26 cellular contexts compared by ENCODE assay signal in genomic region chr1:248918126-248918525, GRCh38. TPM values are rescaled to one million over a fixed set of nuclear protein-coding genes. Genes with fewer than 3 reads are reported as not detected.
DNase-seq lines count a peak whose midpoint lies in the region; ATAC-seq and TF ChIP-seq lines count a peak whose summit lies in the region.
"Had no signal": no experiment of that assay in that cellular context is flagged by ENCODE, and none has a peak within 500 bp of the region (broad histone marks: within the 10 kb centered on the region; RNA-seq: fewer than 3 reads in every experiment).

No MANE protein-coding gene starts in this region.

- WGBS in mesendoderm (ENCODE audit: extremely low coverage, insufficient coverage, low lambda C conversion rate), result no CpG with 5 or more reads among the region's 8 CpGs

- no peak overlapping the region for H4K8ac ChIP-seq in mesendoderm (ENCODE audit: low read depth, low read length)

- CTCF ChIA-PET in activated CD8-positive, alpha-beta T cell treated with anti-CD3 and anti-CD28 coated beads, Interleukin-2, amount 10 ng/mL, durations not matched to agents 7 days and 5 days (lab: Charles Lee), result no interaction called here
- CTCF ChIA-PET in WTC11 (lab: Charles Lee), result no interaction called here

- H3K18ac ChIP-seq in mesendoderm (ENCODE audit: low read length), result no peak overlapping the region

- no peak overlapping the region for H3K4me3 ChIP-seq in mesendoderm (ENCODE audit: low read length)
- H3K4me3 ChIP-seq: BLaER1, sigmoid colon had no signal

- POLR2A ChIA-PET in activated CD8-positive, alpha-beta T cell treated with anti-CD3 and anti-CD28 coated beads, Interleukin-2, amount 10 ng/mL, durations not matched to agents 7 days and 5 days (lab: Charles Lee), result no interaction called here
- POLR2A ChIA-PET in WTC11 (lab: Charles Lee), result no interaction called here

- no peak overlapping the region for H3K9ac ChIP-seq in mesendoderm (ENCODE audit: low read length)
- H3K9ac ChIP-seq: BLaER1 had no signal

- no peak overlapping the region for H2BK5ac ChIP-seq in mesendoderm (ENCODE audit: low read length)

- H3K79me2 ChIP-seq in mesendoderm (ENCODE audit: control insufficient read depth, insufficient read depth, low read length), result no peaks in the 10 kb centered on the region

- H2BK120ac ChIP-seq in mesendoderm (ENCODE audit: low read depth, low read length), result no peak overlapping the region

- H3K27me3 ChIP-seq in mesendoderm (ENCODE audit: insufficient read depth, low read length, poor library complexity), result no peaks in the 10 kb centered on the region
- H3K27me3 ChIP-seq: BLaER1, sigmoid colon had no signal

- H3K27ac ChIP-seq in mesendoderm (ENCODE audit: low read depth, low read length), result no peak overlapping the region
- H3K27ac ChIP-seq: BLaER1, sigmoid colon, VCaP had no signal

- H3K36me3 Mint-ChIP-seq in activated CD8-positive, alpha-beta T cell treated with anti-CD3 and anti-CD28 coated beads, Interleukin-2, amount 10 ng/mL, durations not matched to agents 7 days and 5 days (ENCODE audit: low read depth), result peaks cover 53% of the 10 kb centered on the region
- H3K36me3 Mint-ChIP-seq in WTC11, result peaks cover 42% of the 10 kb centered on the region

- H3K4me3 Mint-ChIP-seq in activated CD8-positive, alpha-beta T cell treated with anti-CD3 and anti-CD28 coated beads, Interleukin-2, amount 10 ng/mL, durations not matched to agents 7 days and 5 days, result no peak overlapping the region
- no peak overlapping the region for H3K4me3 Mint-ChIP-seq in WTC11
- H3K4me3 Mint-ChIP-seq: activated naive CD8-positive, alpha-beta T cell treated with anti-CD3 and anti-CD28 coated beads, Interleukin-2, amount 10 ng/mL, durations not matched to agents 7 days and 5 days; central memory CD8-positive, alpha-beta T cell; IgD-negative memory B cell; naive B cell had no signal

- no peak overlapping the region for H2AK5ac ChIP-seq in mesendoderm (ENCODE audit: low read length)

- H3K56ac ChIP-seq in mesendoderm (ENCODE audit: low read length), result no peak overlapping the region

- no peak overlapping the region for H3K23ac ChIP-seq in mesendoderm (ENCODE audit: low read length)

- H3K9me3 Mint-ChIP-seq in activated CD8-positive, alpha-beta T cell treated with anti-CD3 and anti-CD28 coated beads, Interleukin-2, amount 10 ng/mL, durations not matched to agents 7 days and 5 days (ENCODE audit: insufficient read depth), result no peaks in the 10 kb centered on the region
- H3K9me3 Mint-ChIP-seq in WTC11, result no peaks in the 10 kb centered on the region
- H3K9me3 Mint-ChIP-seq: activated naive CD8-positive, alpha-beta T cell treated with anti-CD3 and anti-CD28 coated beads, Interleukin-2, amount 10 ng/mL, durations not matched to agents 7 days and 5 days; central memory CD8-positive, alpha-beta T cell; IgD-negative memory B cell; naive B cell had no signal

- H4K5ac ChIP-seq in mesendoderm (ENCODE audit: low read length), result no peak overlapping the region

- H3K79me1 ChIP-seq in mesendoderm (ENCODE audit: low read length), result no peaks in the 10 kb centered on the region

- no peak overlapping the region for H3K4me2 ChIP-seq in mesendoderm (ENCODE audit: low read length)
- H3K4me2 ChIP-seq: BLaER1 had no signal

- no peaks in the 10 kb centered on the region for H3K4me1 Mint-ChIP-seq in activated CD8-positive, alpha-beta T cell treated with anti-CD3 and anti-CD28 coated beads, Interleukin-2, amount 10 ng/mL, durations not matched to agents 7 days and 5 days (ENCODE audit: low read depth)
- H3K4me1 Mint-ChIP-seq in WTC11, result no peaks in the 10 kb centered on the region

- TF ChIP-seq CTCF in WTC11 (IDR thresholded peaks at IDR 0.05), result no peak

- H3K27ac Mint-ChIP-seq in activated CD8-positive, alpha-beta T cell treated with anti-CD3 and anti-CD28 coated beads, Interleukin-2, amount 10 ng/mL, durations not matched to agents 7 days and 5 days, result no peak overlapping the region
- no peak overlapping the region for H3K27ac Mint-ChIP-seq in WTC11
- H3K27ac Mint-ChIP-seq: activated naive CD8-positive, alpha-beta T cell treated with anti-CD3 and anti-CD28 coated beads, Interleukin-2, amount 10 ng/mL, durations not matched to agents 7 days and 5 days; progenitor cell of endocrine pancreas had no signal

- H3K36me3 ChIP-seq in mesendoderm (ENCODE audit: control insufficient read depth, insufficient read depth, low read length), result peaks cover 7% of the 10 kb centered on the region

- ATAC-seq in activated CD8-positive, alpha-beta T cell treated with anti-CD3 and anti-CD28 coated beads, Interleukin-2, amount 10 ng/mL, durations not matched to agents 7 days and 5 days, result no peak
- ATAC-seq in HG03565 (IDR thresholded peaks at IDR 0.05; ENCODE audit: unreplicated experiment) (no peak), WTC11 (no peak)

- no peak overlapping the region for H3K4ac ChIP-seq in mesendoderm (ENCODE audit: low read depth, low read length)

- DNase-seq in DMS153 (lab: John Stamatoyannopoulos, UW), result peak; percentile 93
- peak; percentile 45 for DNase-seq in EL
- DNase-seq in NCI-H1694 (lab: John Stamatoyannopoulos, UW), result peak; percentile 44
- DNase-seq in RPMI8226, result peak; percentile 8
- DNase-seq in activated CD8-positive, alpha-beta T cell treated with anti-CD3 and anti-CD28 coated beads, Interleukin-2, amount 10 ng/mL, durations not matched to agents 7 days and 5 days, result no peak
- DNase-seq in mesendoderm, result no peak
- DNase-seq in WTC11 (ENCODE audit: low spot score), result no peak
- DNase-seq: ACHN; activated CD4-positive, alpha-beta T cell treated with anti-CD3 and anti-CD28 coated beads for 48 hours; activated effector memory CD4-positive, alpha-beta T cell treated with anti-CD3 and anti-CD28 coated beads, Interleukin-2, amount 50 U/mL, for 16 hours; activated naive CD8-positive, alpha-beta T cell treated with anti-CD3 and anti-CD28 coated beads, Interleukin-2, amount 10 ng/mL, durations not matched to agents 7 days and 5 days; activated T-cell treated with anti-CD3 and anti-CD28 coated beads, Interleukin-2, amount 50 U/mL, for 1 hour; hypothalamus; naive B cell; NCI-H2227 treated with DMSO at 0.1 percent for 48 hours; sigmoid colon; stimulated activated CD4-positive, alpha-beta T cell treated with anti-CD3 and anti-CD28 coated beads, Interleukin-15, amount 100 ng/mL, for 24 hours; stimulated activated naive CD4-positive, alpha-beta T cell treated with Interleukin-2 at 50 U/mL for 16 hours; SW 1271; T-helper 9 cell had no signal

- H2BK15ac ChIP-seq in mesendoderm (replicated peaks; ENCODE audit: low read depth), result no peak overlapping the region

- no peaks in the 10 kb centered on the region for H3K4me1 ChIP-seq in mesendoderm (ENCODE audit: control insufficient read depth, low read depth, low read length)

- no peaks in the 10 kb centered on the region for H3K27me3 Mint-ChIP-seq in activated CD8-positive, alpha-beta T cell treated with anti-CD3 and anti-CD28 coated beads, Interleukin-2, amount 10 ng/mL, durations not matched to agents 7 days and 5 days (ENCODE audit: low read depth)
- H3K27me3 Mint-ChIP-seq in WTC11 (ENCODE audit: low read depth), result no peaks in the 10 kb centered on the region
- H3K27me3 Mint-ChIP-seq: activated naive CD8-positive, alpha-beta T cell treated with anti-CD3 and anti-CD28 coated beads, Interleukin-2, amount 10 ng/mL, durations not matched to agents 7 days and 5 days; central memory CD8-positive, alpha-beta T cell; IgD-negative memory B cell; naive B cell; progenitor cell of endocrine pancreas had no signal

TF ChIP-seq in WTC11, 78 proteins besides CTCF, POLR2A, EP300 and RAD21 (continues in another document):
- TF ChIP-seq JUN (CRISPR knock-in tag; IDR thresholded peaks at IDR 0.05) (no peak), EMX1 (CRISPR knock-in tag; IDR thresholded peaks at IDR 0.05) (no peak), NFYB (CRISPR knock-in tag; conservative IDR thresholded peaks at IDR 0.05; ENCODE audit: low read depth) (no peak), SOX15 (CRISPR knock-in tag; IDR thresholded peaks at IDR 0.05) (no peak), CREB1 (CRISPR knock-in tag; IDR thresholded peaks at IDR 0.05) (no peak), IRF1 (CRISPR knock-in tag; IDR thresholded peaks at IDR 0.05) (no peak), MYBL2 (CRISPR knock-in tag; IDR thresholded peaks at IDR 0.05) (no peak)
- TF ChIP-seq, protein P1, sequence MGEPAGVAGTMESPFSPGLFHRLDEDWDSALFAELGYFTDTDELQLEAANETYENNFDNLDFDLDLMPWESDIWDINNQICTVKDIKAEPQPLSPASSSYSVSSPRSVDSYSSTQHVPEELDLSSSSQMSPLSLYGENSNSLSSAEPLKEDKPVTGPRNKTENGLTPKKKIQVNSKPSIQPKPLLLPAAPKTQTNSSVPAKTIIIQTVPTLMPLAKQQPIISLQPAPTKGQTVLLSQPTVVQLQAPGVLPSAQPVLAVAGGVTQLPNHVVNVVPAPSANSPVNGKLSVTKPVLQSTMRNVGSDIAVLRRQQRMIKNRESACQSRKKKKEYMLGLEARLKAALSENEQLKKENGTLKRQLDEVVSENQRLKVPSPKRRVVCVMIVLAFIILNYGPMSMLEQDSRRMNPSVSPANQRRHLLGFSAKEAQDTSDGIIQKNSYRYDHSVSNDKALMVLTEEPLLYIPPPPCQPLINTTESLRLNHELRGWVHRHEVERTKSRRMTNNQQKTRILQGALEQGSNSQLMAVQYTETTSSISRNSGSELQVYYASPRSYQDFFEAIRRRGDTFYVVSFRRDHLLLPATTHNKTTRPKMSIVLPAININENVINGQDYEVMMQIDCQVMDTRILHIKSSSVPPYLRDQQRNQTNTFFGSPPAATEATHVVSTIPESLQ (CRISPR knock-in tag; IDR thresholded peaks at IDR 0.05), result no peak

RNA-seq across cellular contexts. Expression of gene PGBD2, which starts 12.1 kb away (rescaled TPM):
- 1 to 10 TPM; 6.3 to 6.7 TPM for total RNA-seq in activated CD8-positive, alpha-beta T cell treated with anti-CD3 and anti-CD28 coated beads, Interleukin-2, amount 10 ng/mL, durations not matched to agents 7 days and 5 days
- polyA plus RNA-seq in mesendoderm (2013, experiment 1 of 2), result 3.3 TPM
- 3.5 TPM for polyA plus RNA-seq in mesendoderm (2013, experiment 2 of 2)
- total RNA-seq in WTC11 (2021), result 6.5 to 6.9 TPM (median 6.6 TPM) in 3 replicates

RNA-seq across cellular contexts. Expression of gene ZNF692, which starts 59.2 kb away (rescaled TPM):
- total RNA-seq in activated CD8-positive, alpha-beta T cell treated with anti-CD3 and anti-CD28 coated beads, Interleukin-2, amount 10 ng/mL, durations not matched to agents 7 days and 5 days, result 10 to 100 TPM; 52.7 to 66.8 TPM
- 15.1 TPM for polyA plus RNA-seq in mesendoderm (2013, experiment 1 of 2)
- 15.0 TPM for polyA plus RNA-seq in mesendoderm (2013, experiment 2 of 2)
- 50.7 to 59.1 TPM (median 56.0 TPM) in 3 replicates for total RNA-seq in WTC11 (2021)

Comparison
In these comparisons a context has a peak if more than half of its experiments do, and no peak if none do; other contexts are left out.
1. DNase-seq: peak in DMS153 (single experiment), EL (single experiment), NCI-H1694 (single experiment) and RPMI8226 (single experiment); none in activated CD8-positive, alpha-beta T cell treated with anti-CD3 and anti-CD28 coated beads, Interleukin-2, amount 10 ng/mL, durations not matched to agents 7 days and 5 days (single experiment), mesendoderm (single experiment) and WTC11 (single experiment).